1 cellular context compared by ENCODE assay signal in genomic region chrX:135516376-135516775, GRCh38.
TF ChIP-seq lines count a peak whose summit lies in the region.

No MANE protein-coding gene starts in this region.

TF ChIP-seq in HCT116, 20 proteins besides CTCF, POLR2A, EP300 and RAD21 (continued from another document):
- TF ChIP-seq, protein P1, sequence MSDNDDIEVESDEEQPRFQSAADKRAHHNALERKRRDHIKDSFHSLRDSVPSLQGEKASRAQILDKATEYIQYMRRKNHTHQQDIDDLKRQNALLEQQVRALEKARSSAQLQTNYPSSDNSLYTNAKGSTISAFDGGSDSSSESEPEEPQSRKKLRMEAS (IDR thresholded peaks at IDR 0.05): no peak
